In the genomic region with DNA sequence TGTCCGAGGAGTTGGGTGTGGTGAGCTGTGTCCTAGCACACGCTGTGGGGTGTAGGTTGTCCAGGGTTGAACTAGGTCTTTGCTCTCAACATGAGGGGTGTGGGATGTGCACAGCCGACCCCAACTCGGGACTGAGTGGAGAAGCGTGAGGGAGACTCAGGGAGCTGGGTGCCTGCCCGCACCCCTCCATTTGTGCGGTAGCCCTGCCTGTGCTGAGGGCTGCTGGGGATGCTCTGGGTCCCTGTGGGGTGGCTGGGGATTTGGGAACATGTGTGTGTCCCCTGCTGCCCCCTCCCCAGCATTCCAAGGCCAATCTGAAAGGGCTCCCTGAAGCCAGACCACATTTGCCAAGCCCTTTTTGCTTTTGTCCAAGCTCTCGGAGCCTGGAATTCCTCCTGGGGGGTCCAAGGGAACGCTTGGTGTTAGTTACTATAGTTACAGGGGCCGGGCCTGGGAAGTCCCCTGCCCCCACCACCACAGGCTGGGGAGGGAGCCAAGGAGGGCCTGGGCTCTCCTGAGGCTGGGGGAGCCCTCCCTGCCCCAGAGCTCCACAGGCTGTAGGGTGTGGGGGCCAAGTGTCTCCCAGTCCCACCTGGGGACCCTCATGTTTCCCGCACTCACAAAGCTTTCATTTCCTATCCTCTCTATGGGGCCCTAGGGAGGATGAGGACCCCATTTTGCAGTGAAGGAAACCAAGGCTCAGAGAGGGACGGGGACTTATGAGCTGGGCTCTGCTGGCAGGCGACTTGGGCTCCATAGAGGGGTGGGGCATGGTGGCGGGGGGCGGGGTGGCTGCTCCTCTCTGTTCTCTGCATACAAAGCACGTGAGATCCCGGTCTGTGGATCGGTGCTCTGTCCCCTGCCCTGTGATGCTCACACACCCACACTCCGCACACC, we compare ENCODE assay signal across 3 cellular contexts.
A peak's percentile ranks its signal among the peaks of the same experiment; 100 is the strongest.
TF ChIP-seq lines count a peak whose summit lies in the region.

No MANE protein-coding gene starts in this region.

TF ChIP-seq in SK-N-SH, 30 proteins besides CTCF, POLR2A, EP300 and RAD21 (continues in another document):
- no peak for TF ChIP-seq RXRA (IDR thresholded peaks at IDR 0.05; ENCODE audit: borderline replicate concordance, low read depth)
- TF ChIP-seq SMC3 (IDR thresholded peaks at IDR 0.05; ENCODE audit: low read depth, low read length): no peak
- TF ChIP-seq TAF1 (IDR thresholded peaks at IDR 0.05; ENCODE audit: borderline replicate concordance, low read depth, low read length): no peak
- TF ChIP-seq, protein P1, sequence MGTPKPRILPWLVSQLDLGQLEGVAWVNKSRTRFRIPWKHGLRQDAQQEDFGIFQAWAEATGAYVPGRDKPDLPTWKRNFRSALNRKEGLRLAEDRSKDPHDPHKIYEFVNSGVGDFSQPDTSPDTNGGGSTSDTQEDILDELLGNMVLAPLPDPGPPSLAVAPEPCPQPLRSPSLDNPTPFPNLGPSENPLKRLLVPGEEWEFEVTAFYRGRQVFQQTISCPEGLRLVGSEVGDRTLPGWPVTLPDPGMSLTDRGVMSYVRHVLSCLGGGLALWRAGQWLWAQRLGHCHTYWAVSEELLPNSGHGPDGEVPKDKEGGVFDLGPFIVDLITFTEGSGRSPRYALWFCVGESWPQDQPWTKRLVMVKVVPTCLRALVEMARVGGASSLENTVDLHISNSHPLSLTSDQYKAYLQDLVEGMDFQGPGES (IDR thresholded peaks at IDR 0.05; ENCODE audit: low read depth, low read length): no peak
- TF ChIP-seq SIN3A (IDR thresholded peaks at IDR 0.05; ENCODE audit: borderline replicate concordance, low read depth, low read length): no peak
- no peak for TF ChIP-seq GABPA (IDR thresholded peaks at IDR 0.05; ENCODE audit: low read depth)
- no peak for TF ChIP-seq YY1 (IDR thresholded peaks at IDR 0.05; ENCODE audit: low read depth)
- TF ChIP-seq ELF1 (IDR thresholded peaks at IDR 0.05): no peak
- TF ChIP-seq MXI1 (IDR thresholded peaks at IDR 0.05; ENCODE audit: low read depth, low read length): no peak
- TF ChIP-seq, protein P2, sequence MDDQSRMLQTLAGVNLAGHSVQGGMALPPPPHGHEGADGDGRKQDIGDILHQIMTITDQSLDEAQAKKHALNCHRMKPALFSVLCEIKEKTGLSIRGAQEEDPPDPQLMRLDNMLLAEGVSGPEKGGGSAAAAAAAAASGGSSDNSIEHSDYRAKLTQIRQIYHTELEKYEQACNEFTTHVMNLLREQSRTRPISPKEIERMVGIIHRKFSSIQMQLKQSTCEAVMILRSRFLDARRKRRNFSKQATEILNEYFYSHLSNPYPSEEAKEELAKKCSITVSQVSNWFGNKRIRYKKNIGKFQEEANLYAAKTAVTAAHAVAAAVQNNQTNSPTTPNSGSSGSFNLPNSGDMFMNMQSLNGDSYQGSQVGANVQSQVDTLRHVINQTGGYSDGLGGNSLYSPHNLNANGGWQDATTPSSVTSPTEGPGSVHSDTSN (IDR thresholded peaks at IDR 0.05): no peak
- TF ChIP-seq GATA2 (CRISPR knock-in tag; IDR thresholded peaks at IDR 0.05): no peak
- no peak for TF ChIP-seq NRF1 (IDR thresholded peaks at IDR 0.05; ENCODE audit: low read depth, low read length)
- TF ChIP-seq, protein P3, sequence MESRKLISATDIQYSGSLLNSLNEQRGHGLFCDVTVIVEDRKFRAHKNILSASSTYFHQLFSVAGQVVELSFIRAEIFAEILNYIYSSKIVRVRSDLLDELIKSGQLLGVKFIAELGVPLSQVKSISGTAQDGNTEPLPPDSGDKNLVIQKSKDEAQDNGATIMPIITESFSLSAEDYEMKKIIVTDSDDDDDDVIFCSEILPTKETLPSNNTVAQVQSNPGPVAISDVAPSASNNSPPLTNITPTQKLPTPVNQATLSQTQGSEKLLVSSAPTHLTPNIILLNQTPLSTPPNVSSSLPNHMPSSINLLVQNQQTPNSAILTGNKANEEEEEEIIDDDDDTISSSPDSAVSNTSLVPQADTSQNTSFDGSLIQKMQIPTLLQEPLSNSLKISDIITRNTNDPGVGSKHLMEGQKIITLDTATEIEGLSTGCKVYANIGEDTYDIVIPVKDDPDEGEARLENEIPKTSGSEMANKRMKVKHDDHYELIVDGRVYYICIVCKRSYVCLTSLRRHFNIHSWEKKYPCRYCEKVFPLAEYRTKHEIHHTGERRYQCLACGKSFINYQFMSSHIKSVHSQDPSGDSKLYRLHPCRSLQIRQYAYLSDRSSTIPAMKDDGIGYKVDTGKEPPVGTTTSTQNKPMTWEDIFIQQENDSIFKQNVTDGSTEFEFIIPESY (IDR thresholded peaks at IDR 0.05; ENCODE audit: borderline replicate concordance, low read depth): no peak

TF ChIP-seq in SK-N-SH treated with all-trans-retinoic acid at 6 μM for 48 hours, 23 proteins besides CTCF, POLR2A, EP300 and RAD21:
- no peak for TF ChIP-seq ZNF70 (CRISPR knock-in tag; IDR thresholded peaks at IDR 0.05)
- no peak for TF ChIP-seq TOX (CRISPR knock-in tag; IDR thresholded peaks at IDR 0.05; ENCODE audit: borderline replicate concordance)
- no peak for TF ChIP-seq SNAI2 (CRISPR knock-in tag; IDR thresholded peaks at IDR 0.05)
- TF ChIP-seq, protein P4, sequence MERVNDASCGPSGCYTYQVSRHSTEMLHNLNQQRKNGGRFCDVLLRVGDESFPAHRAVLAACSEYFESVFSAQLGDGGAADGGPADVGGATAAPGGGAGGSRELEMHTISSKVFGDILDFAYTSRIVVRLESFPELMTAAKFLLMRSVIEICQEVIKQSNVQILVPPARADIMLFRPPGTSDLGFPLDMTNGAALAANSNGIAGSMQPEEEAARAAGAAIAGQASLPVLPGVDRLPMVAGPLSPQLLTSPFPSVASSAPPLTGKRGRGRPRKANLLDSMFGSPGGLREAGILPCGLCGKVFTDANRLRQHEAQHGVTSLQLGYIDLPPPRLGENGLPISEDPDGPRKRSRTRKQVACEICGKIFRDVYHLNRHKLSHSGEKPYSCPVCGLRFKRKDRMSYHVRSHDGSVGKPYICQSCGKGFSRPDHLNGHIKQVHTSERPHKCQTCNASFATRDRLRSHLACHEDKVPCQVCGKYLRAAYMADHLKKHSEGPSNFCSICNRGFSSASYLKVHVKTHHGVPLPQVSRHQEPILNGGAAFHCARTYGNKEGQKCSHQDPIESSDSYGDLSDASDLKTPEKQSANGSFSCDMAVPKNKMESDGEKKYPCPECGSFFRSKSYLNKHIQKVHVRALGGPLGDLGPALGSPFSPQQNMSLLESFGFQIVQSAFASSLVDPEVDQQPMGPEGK (CRISPR knock-in tag; IDR thresholded peaks at IDR 0.05; ENCODE audit: borderline replicate concordance): no peak
- TF ChIP-seq CSDC2 (CRISPR knock-in tag; IDR thresholded peaks at IDR 0.05): no peak
- no peak for TF ChIP-seq ZFP3 (CRISPR knock-in tag; IDR thresholded peaks at IDR 0.05)

TF ChIP-seq in H1, 55 proteins besides CTCF, POLR2A, EP300 and RAD21:
- TF ChIP-seq KDM4A (IDR thresholded peaks at IDR 0.05; ENCODE audit: low read depth, low read length, severe bottlenecking) (peak; percentile 11), PHF8 (conservative IDR thresholded peaks at IDR 0.05; ENCODE audit: low read depth, low read length) (no peak), TEAD4 (IDR thresholded peaks at IDR 0.05; ENCODE audit: low read depth, low read length) (peak; percentile 67), POLR2AphosphoS5 (IDR thresholded peaks at IDR 0.05; ENCODE audit: low read depth, low read length) (no peak)
- TF ChIP-seq, protein P5, sequence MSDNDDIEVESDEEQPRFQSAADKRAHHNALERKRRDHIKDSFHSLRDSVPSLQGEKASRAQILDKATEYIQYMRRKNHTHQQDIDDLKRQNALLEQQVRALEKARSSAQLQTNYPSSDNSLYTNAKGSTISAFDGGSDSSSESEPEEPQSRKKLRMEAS (IDR thresholded peaks at IDR 0.05): 0 out of 2 replicates have a peak, but pooled peaks have one; percentile 20
TF ChIP-seq in H1: peak in this region for 3.
